28 cellular contexts compared by ENCODE assay signal in the genomic region with DNA sequence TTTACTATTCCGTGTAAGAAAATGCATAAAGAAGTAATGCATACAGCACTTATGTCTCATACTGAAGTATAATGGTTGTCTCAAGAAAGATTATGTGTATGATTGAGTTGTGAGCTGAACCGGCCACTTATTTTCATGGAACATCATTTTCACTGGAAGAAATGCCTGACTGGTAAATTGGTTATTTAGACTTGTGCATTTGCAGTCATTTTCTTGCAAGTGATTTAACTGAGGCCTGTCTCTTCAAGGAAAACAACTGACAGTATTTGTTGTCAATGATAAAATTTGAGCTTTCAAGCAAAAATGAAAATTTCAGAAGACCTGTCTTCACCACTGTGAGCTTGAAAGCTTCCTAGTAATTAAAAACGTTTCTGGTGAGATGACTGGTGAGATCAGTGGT.
"Had no signal": no experiment of that assay in that cellular context is flagged by ENCODE, and none has a peak within 500 bp of the region (broad histone marks: within the 10 kb centered on the region; RNA-seq: fewer than 3 reads in every experiment).

No MANE protein-coding gene starts in this region.

- H3K27me3 Mint-ChIP-seq: dendritic cell treated with granulocyte-macrophage colony-stimulating factor and Interleukin-4, amounts not matched to agents 40 ng/mL and 50 ng/mL, for 4 days; effector memory CD8-positive, alpha-beta T cell had no signal

- H3K36me3 ChIP-seq: colonic mucosa, esophagus muscularis mucosa, esophagus squamous epithelium, gastrocnemius medialis, gastroesophageal sphincter, heart left ventricle, heart right ventricle had no signal

- H3K9me3 ChIP-seq: colonic mucosa, esophagus muscularis mucosa, esophagus squamous epithelium, gastrocnemius medialis, gastroesophageal sphincter, heart left ventricle, heart right ventricle had no signal

- H3K9me3 Mint-ChIP-seq: dendritic cell treated with granulocyte-macrophage colony-stimulating factor and Interleukin-4, amounts not matched to agents 40 ng/mL and 50 ng/mL, for 4 days; effector memory CD8-positive, alpha-beta T cell had no signal

- H3K4me3 Mint-ChIP-seq: dendritic cell treated with granulocyte-macrophage colony-stimulating factor and Interleukin-4, amounts not matched to agents 40 ng/mL and 50 ng/mL, for 4 days; effector memory CD8-positive, alpha-beta T cell; endodermal cell had no signal

- H3K4me1 Mint-ChIP-seq: endodermal cell had no signal

- FAIRE-seq: colon, endometrium, endothelial cell of umbilical vein, frontal cortex had no signal

- H3K27me3 ChIP-seq: colonic mucosa, esophagus muscularis mucosa, esophagus squamous epithelium, foreskin keratinocyte, gastrocnemius medialis, gastroesophageal sphincter had no signal

- DNase-seq: colonic mucosa; cortex of kidney; dermis blood vessel endothelial cell; dorsolateral prefrontal cortex; effector CD4-positive, alpha-beta T cell; effector CD8-positive, alpha-beta T cell; effector memory CD4-positive, alpha-beta T cell; effector memory CD8-positive, alpha-beta T cell; endodermal cell; erythroblast; esophagus squamous epithelium; foreskin fibroblast; foreskin keratinocyte; foreskin melanocyte; gastrocnemius medialis; glutamatergic neuron; head of caudate nucleus; heart left ventricle; heart right ventricle had no signal

- H3K27ac Mint-ChIP-seq: dendritic cell treated with granulocyte-macrophage colony-stimulating factor and Interleukin-4, amounts not matched to agents 40 ng/mL and 50 ng/mL, for 4 days; effector memory CD8-positive, alpha-beta T cell; endodermal cell had no signal

- H3K27ac ChIP-seq: colonic mucosa, coronary artery, dorsolateral prefrontal cortex, epithelial cell of prostate, esophagus muscularis mucosa, esophagus squamous epithelium, foreskin keratinocyte, gastrocnemius medialis, gastroesophageal sphincter, heart left ventricle, heart right ventricle had no signal

- H3K4me1 ChIP-seq: colonic mucosa, esophagus muscularis mucosa, esophagus squamous epithelium, foreskin keratinocyte, gastroesophageal sphincter, heart left ventricle, heart right ventricle had no signal

- H3K4me3 ChIP-seq: colonic mucosa, coronary artery, dorsolateral prefrontal cortex, esophagus muscularis mucosa, esophagus squamous epithelium, gastrocnemius medialis, gastroesophageal sphincter, heart left ventricle, heart right ventricle had no signal
